ENCODE assay signal across 11 cellular contexts in the genomic region with DNA sequence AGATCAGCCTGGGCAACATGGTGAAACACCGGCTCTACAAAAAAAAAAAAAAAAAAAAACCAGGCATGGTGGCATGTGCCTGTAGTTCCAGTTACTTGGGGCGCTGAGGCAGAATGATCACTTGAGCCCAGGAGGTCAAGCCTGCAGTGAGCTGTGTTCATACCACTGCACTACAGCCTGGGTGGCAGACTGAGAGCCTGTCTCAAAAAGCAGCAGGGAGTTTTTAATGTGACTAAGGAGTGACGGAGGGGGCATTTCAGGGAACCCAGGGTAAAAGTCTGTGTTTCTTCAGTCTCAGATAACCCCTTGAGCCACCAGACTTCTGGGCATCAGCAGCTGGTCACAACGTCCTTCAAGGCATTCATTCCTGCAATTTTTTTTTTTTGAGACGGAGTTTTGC. TPM values are rescaled to one million over a fixed set of nuclear protein-coding genes. Genes with fewer than 3 reads are reported as not detected.
A peak's percentile ranks its signal among the peaks of the same experiment; 100 is the strongest.
DNase-seq lines count a peak whose midpoint lies in the region; TF ChIP-seq lines count a peak whose summit lies in the region.
"Had no signal": no experiment of that assay in that cellular context is flagged by ENCODE, and none has a peak within 500 bp of the region (broad histone marks: within the 10 kb centered on the region; RNA-seq: fewer than 3 reads in every experiment).

No MANE protein-coding gene starts in this region.

- intact Hi-C loops in dorsolateral prefrontal cortex (cut with DNase I) = no loop called here

- H2BK120ac ChIP-seq in trophoblast cell (ENCODE audit: insufficient read depth, low read length, poor library complexity) = no peak overlapping the region

- no peaks in the 10 kb centered on the region for H3K27me3 ChIP-seq in dorsolateral prefrontal cortex
- no peaks in the 10 kb centered on the region for H3K27me3 ChIP-seq in trophoblast cell (ENCODE audit: insufficient read depth, low read length)
- no peaks in the 10 kb centered on the region for H3K27me3 ChIP-seq in suprapubic skin
- H3K27me3 ChIP-seq: ovary had no signal

- H3K36me3 ChIP-seq in trophoblast cell (ENCODE audit: control insufficient read depth in 1 of 2, insufficient read depth in 2 of 2, low read length in 2 of 2) (peaks cover 5 to 6% of the 10 kb centered on the region in 2 experiments), suprapubic skin (no peaks in the 10 kb centered on the region)
- H3K36me3 ChIP-seq: ovary had no signal

- H2AK5ac ChIP-seq in trophoblast cell (ENCODE audit: low read length) = no peak overlapping the region

- DNase-seq in Caki2 (ENCODE audit: low read depth) (peak; percentile 14), M059J (ENCODE audit: low read depth) (peak; percentile 68), dorsolateral prefrontal cortex (no peak), trophoblast cell (peak; percentile 60 to 71), GM13977 (ENCODE audit: low spot score) (no peak), suprapubic skin (ENCODE audit: low spot score in 2 of 2) (no peak), DMS153 (lab: John Stamatoyannopoulos, UW) (no peak), NCI-H128 (lab: John Stamatoyannopoulos, UW; ENCODE audit: unreplicated experiment) (no peak)
- DNase-seq: central memory CD4-positive, alpha-beta T cell; ovary had no signal

- peaks cover 9 to 16% of the 10 kb centered on the region in 2 experiments for H3K4me1 ChIP-seq in trophoblast cell (ENCODE audit: control insufficient read depth in 1 of 2, insufficient read depth in 2 of 2, low read length in 2 of 2)
- peaks cover 21% of the 10 kb centered on the region for H3K4me1 ChIP-seq in suprapubic skin

- no peak overlapping the region for H4K91ac ChIP-seq in trophoblast cell (ENCODE audit: low read depth, low read length)

- no peak overlapping the region for H2AFZ ChIP-seq in trophoblast cell (ENCODE audit: insufficient read depth, low read length, poor library complexity)

- H3K79me2 ChIP-seq in trophoblast cell (ENCODE audit: control insufficient read depth, insufficient read depth, low read length, poor library complexity) = peaks cover 11% of the 10 kb centered on the region

- peak overlapping the region; percentile 32 for H2BK5ac ChIP-seq in trophoblast cell (ENCODE audit: low read depth, low read length, poor library complexity)

- H3K18ac ChIP-seq in trophoblast cell (ENCODE audit: low read length) = no peak overlapping the region

- TF ChIP-seq POLR2A in suprapubic skin (IDR thresholded peaks at IDR 0.05) = no peak

- H4K8ac ChIP-seq in trophoblast cell (ENCODE audit: low read depth, low read length) = no peak overlapping the region

- H3K4me3 ChIP-seq in dorsolateral prefrontal cortex (no peak overlapping the region), trophoblast cell (ENCODE audit: low read depth, low read length) (no peak overlapping the region), suprapubic skin (no peak overlapping the region)
- H3K4me3 ChIP-seq: GM12878, ovary had no signal

- no peak overlapping the region for H4K12ac ChIP-seq in trophoblast cell (ENCODE audit: low read depth, low read length)

- no peak overlapping the region for H2BK12ac ChIP-seq in trophoblast cell (ENCODE audit: low read length)

- no peak overlapping the region for H3K23ac ChIP-seq in trophoblast cell (ENCODE audit: low read length)

- H3K27ac ChIP-seq in dorsolateral prefrontal cortex = peak overlapping the region in 47 of 59 donors; percentile 1 to 96 (median 57)
- H3K27ac ChIP-seq in trophoblast cell (ENCODE audit: low read depth, low read length) = peak overlapping the region; percentile 23
- no peak overlapping the region for H3K27ac ChIP-seq in suprapubic skin
- H3K27ac ChIP-seq: ovary had no signal

- H3K9me3 ChIP-seq in trophoblast cell (ENCODE audit: insufficient read depth, low read depth, low read length) (no peaks in the 10 kb centered on the region), suprapubic skin (no peaks in the 10 kb centered on the region)
- H3K9me3 ChIP-seq: ovary had no signal

- no peak overlapping the region for H3K4ac ChIP-seq in trophoblast cell (ENCODE audit: low read depth, low read length)

- WGBS in trophoblast cell (ENCODE audit: extremely low coverage, insufficient coverage, insufficient read length) = no CpG with 5 or more reads among the region's 5 CpGs
- WGBS in suprapubic skin = 90% methylated on average over 5 of the region's 5 CpGs

- peaks cover 26% of the 10 kb centered on the region for H3K79me1 ChIP-seq in trophoblast cell (ENCODE audit: low read length)

- in situ Hi-C loops in Caki2 (cut with HindIII; ENCODE audit: low pct_unique_long_range_greater_than_20kb, low sequenced_read_pairs) = no loop called here
- in situ Hi-C loops in GM13977 (cut with MboI; ENCODE audit: low pct_unique_long_range_greater_than_20kb, low sequenced_read_pairs, unreplicated experiment) = no loop called here

- H3K14ac ChIP-seq in trophoblast cell (ENCODE audit: low read length) = no peak overlapping the region

- H3K9ac ChIP-seq in trophoblast cell (ENCODE audit: low read length) = no peak overlapping the region

- no peak overlapping the region for H3K4me2 ChIP-seq in trophoblast cell (ENCODE audit: low read length)

- no peak for TF ChIP-seq EP300 in suprapubic skin (IDR thresholded peaks at IDR 0.05)

- no peak for TF ChIP-seq CTCF in dorsolateral prefrontal cortex (IDR thresholded peaks at IDR 0.05 in 54 of 56, conservative IDR thresholded peaks at IDR 0.05 in 2 of 56; ENCODE audit: low read depth in 1 of 56, partially characterized antibody in 56 of 56)
- TF ChIP-seq CTCF in GM13977 (IDR thresholded peaks at IDR 0.05; ENCODE audit: extremely low read depth, insufficient read depth, missing control alignments) = no peak
- TF ChIP-seq CTCF in suprapubic skin (IDR thresholded peaks at IDR 0.05) = no peak

RNA-seq across cellular contexts. Expression of gene C10orf95, which starts 2.2 kb away (rescaled TPM):
- not detected in 2 replicates for total RNA-seq in Caki2 (2014; rRNA removed; shearing (Covaris generic); ENCODE audit: low replicate concordance)
- not detected in 2 replicates for total RNA-seq in M059J (2014; rRNA removed; shearing (Covaris generic))
- 1 to 10 TPM in 4 of 120 experiments, under 1 TPM in 54, not detected in 62; 0.26 to 1.3 (median 0.45) TPM for total RNA-seq in dorsolateral prefrontal cortex
- 17.4 and 19.7 TPM in 2 replicates for polyA plus RNA-seq in trophoblast cell (2013)
- 1 to 10 TPM; 1.4 to 7.1 (median 5.4) TPM for total RNA-seq in suprapubic skin

RNA-seq across cellular contexts. Expression of gene CUEDC2, which starts 21.1 kb away (rescaled TPM):
- total RNA-seq in Caki2 (2014; rRNA removed; shearing (Covaris generic); ENCODE audit: low replicate concordance) = 179 and 231 TPM in 2 replicates
- total RNA-seq in M059J (2014; rRNA removed; shearing (Covaris generic)) = 33.1 and 50.9 TPM in 2 replicates
- total RNA-seq in dorsolateral prefrontal cortex = 100 to 1,000 TPM in 6 of 120 experiments, 10 to 100 TPM in 114; 53.3 to 107 (median 81.5) TPM
- 45.8 and 49.8 TPM in 2 replicates for polyA plus RNA-seq in trophoblast cell (2013)
- total RNA-seq in suprapubic skin = 10 to 100 TPM; 25.0 to 61.2 (median 40.2) TPM

RNA-seq across cellular contexts. Expression of gene FBXL15, which starts 32.9 kb away (rescaled TPM):
- total RNA-seq in Caki2 (2014; rRNA removed; shearing (Covaris generic); ENCODE audit: low replicate concordance) = 18.6 and 28.2 TPM in 2 replicates
- total RNA-seq in M059J (2014; rRNA removed; shearing (Covaris generic)) = 8.2 and 18.8 TPM in 2 replicates
- total RNA-seq in dorsolateral prefrontal cortex = 10 to 100 TPM; 13.9 to 50.1 (median 32.5) TPM
- 6.1 and 6.6 TPM in 2 replicates for polyA plus RNA-seq in trophoblast cell (2013)
- total RNA-seq in suprapubic skin = 10 to 100 TPM; 12.5 to 17.9 (median 13.8) TPM

RNA-seq across cellular contexts. Expression of gene PSD, which starts 34.9 kb away (rescaled TPM):
- 0.78 and 0.87 TPM in 2 replicates for total RNA-seq in Caki2 (2014; rRNA removed; shearing (Covaris generic); ENCODE audit: low replicate concordance)
- not detected in 2 replicates for total RNA-seq in M059J (2014; rRNA removed; shearing (Covaris generic))
- 100 to 1,000 TPM in 119 of 120 experiments, 10 to 100 TPM in 1; 92.5 to 483 (median 306) TPM for total RNA-seq in dorsolateral prefrontal cortex
- 0.78 and 0.92 TPM in 2 replicates for polyA plus RNA-seq in trophoblast cell (2013)
- 1 to 10 TPM; 1.7 to 4.8 (median 2.1) TPM for total RNA-seq in suprapubic skin

RNA-seq across cellular contexts. Expression of gene ACTR1A, which starts 49.0 kb away (rescaled TPM):
- 79.3 and 94.4 TPM in 2 replicates for total RNA-seq in Caki2 (2014; rRNA removed; shearing (Covaris generic); ENCODE audit: low replicate concordance)
- total RNA-seq in M059J (2014; rRNA removed; shearing (Covaris generic)) = 120 and 173 TPM in 2 replicates
- total RNA-seq in dorsolateral prefrontal cortex (100 to 1,000 TPM; 106 to 185 (median 154) TPM), suprapubic skin (100 to 1,000 TPM in 3 of 4 donors, 10 to 100 TPM in 1; 71.5 to 108 (median 105) TPM)
- polyA plus RNA-seq in trophoblast cell (2013) = 75.7 and 77.7 TPM in 2 replicates

Comparison
In these comparisons a context has a peak if more than half of its experiments do, and no peak if none do; other contexts are left out.
1. DNase-seq: peak in Caki2 (single experiment), M059J (single experiment) and trophoblast cell (2 of 2); none in dorsolateral prefrontal cortex (0 of 10), GM13977 (single experiment), suprapubic skin (0 of 2), DMS153 (single experiment) and NCI-H128 (single experiment).